ENCODE assay signal across 20 cellular contexts in the genomic region with DNA sequence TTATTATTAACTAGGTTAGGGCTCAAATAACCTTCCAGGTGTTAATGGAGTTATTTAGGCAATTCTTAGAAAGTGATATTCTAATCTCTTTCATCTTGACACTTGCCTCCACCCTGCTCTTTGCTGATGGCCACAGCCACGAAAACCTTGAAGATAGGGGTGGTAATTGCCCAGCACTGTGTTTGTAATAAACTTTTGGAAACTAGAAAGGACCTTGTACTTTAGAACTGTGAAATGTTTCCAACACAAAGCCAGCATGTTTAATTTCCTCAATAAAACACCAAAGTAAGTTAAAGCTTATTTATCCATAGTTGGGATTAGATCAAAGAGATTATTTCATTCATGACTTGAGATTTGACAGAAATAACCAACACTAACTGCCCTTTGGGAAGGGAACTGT.
DNase-seq lines count a peak whose midpoint lies in the region; ATAC-seq, FAIRE-seq and TF ChIP-seq lines count a peak whose summit lies in the region.
"Had no signal": no experiment of that assay in that cellular context is flagged by ENCODE, and none has a peak within 500 bp of the region (broad histone marks: within the 10 kb centered on the region; RNA-seq: fewer than 3 reads in every experiment).

No MANE protein-coding gene starts in this region.

- TF ChIP-seq CTCF in A549 (IDR thresholded peaks at IDR 0.05): no peak
- no peak for TF ChIP-seq CTCF in thyroid gland (IDR thresholded peaks at IDR 0.05)
- TF ChIP-seq CTCF in osteoblast (IDR thresholded peaks at IDR 0.05; ENCODE audit: extremely low read depth, low read depth, low read length): no peak

- no peak overlapping the region for H3K4me2 ChIP-seq in A549
- H3K4me2 ChIP-seq in osteoblast (ENCODE audit: insufficient read depth, low read length): no peak overlapping the region

- intact Hi-C loops in thyroid gland (cut with DNase I): no loop called here

- no peak for TF ChIP-seq EP300 in A549 (IDR thresholded peaks at IDR 0.05)

- TF ChIP-seq POLR2A in A549 (IDR thresholded peaks at IDR 0.05; ENCODE audit: low read length) (no peak), thyroid gland (IDR thresholded peaks at IDR 0.05) (no peak)

- H4K20me1 ChIP-seq in osteoblast (ENCODE audit: insufficient read depth, low read length): no peaks in the 10 kb centered on the region

- no peaks in the 10 kb centered on the region for H3K27me3 ChIP-seq in thyroid gland
- H3K27me3 ChIP-seq in osteoblast (ENCODE audit: insufficient read depth, low read length): peaks cover 4% of the 10 kb centered on the region
- H3K27me3 ChIP-seq: BE2C had no signal

- POLR2A ChIA-PET in A549 (lab: Yijun Ruan, JAX): no interaction called here

- H2AFZ ChIP-seq in osteoblast (ENCODE audit: low read length): no peak overlapping the region

- no peaks in the 10 kb centered on the region for H3K9me3 ChIP-seq in A549
- no peaks in the 10 kb centered on the region for H3K9me3 ChIP-seq in thyroid gland
- H3K9me3 ChIP-seq in osteoblast (ENCODE audit: low read depth, low read length): no peaks in the 10 kb centered on the region
- H3K9me3 ChIP-seq: BE2C, Caco-2 had no signal

- FAIRE-seq in A549 (lab: Jason Lieb, UNC) (peak; percentile 91), colon (lab: Jason Lieb, UNC) (peak; percentile 95)
- FAIRE-seq: D721Med, G401.6, GM12891, GM18507 had no signal

- ATAC-seq in A549: no peak
- peak; percentile 68 for ATAC-seq in left lobe of liver
- ATAC-seq in HG03139 (IDR thresholded peaks at IDR 0.05; ENCODE audit: unreplicated experiment): no peak
- no peak for ATAC-seq in HG03175 (IDR thresholded peaks at IDR 0.05; ENCODE audit: unreplicated experiment)
- ATAC-seq: HCT116 had no signal

- TF ChIP-seq RAD21 in A549 (conservative IDR thresholded peaks at IDR 0.05 in 1 of 2, IDR thresholded peaks at IDR 0.05 in 1 of 2): no peak

- H3K36me3 ChIP-seq in thyroid gland: peaks cover 6 to 7% of the 10 kb centered on the region in 2 donors
- no peaks in the 10 kb centered on the region for H3K36me3 ChIP-seq in osteoblast (ENCODE audit: insufficient read depth, low read length)
- H3K36me3 ChIP-seq: BE2C had no signal

- DNase-seq in A549 (ENCODE audit: low read depth in 1 of 2, low spot score in 1 of 2) (no peak), left lobe of liver (ENCODE audit: low spot score) (no peak), thyroid gland (no peak), osteoblast (ENCODE audit: insufficient read length, low spot score, missing footprints) (no peak)
- DNase-seq: ACHN; BE2C; C1 segment of cervical spinal cord; Caco-2; CD4-positive, alpha-beta T cell; GOT3; H7; HFFc6 had no signal

- H3K79me2 ChIP-seq in osteoblast (ENCODE audit: insufficient read depth, low read length): no peaks in the 10 kb centered on the region

- 18% methylated on average over 1 of the region's 1 CpG for WGBS in A549 (ENCODE audit: missing lambda C conversion rate)
- 91 to 95% methylated on average over 1 of the region's 1 CpG for WGBS in thyroid gland, 2 donors

- CTCF ChIA-PET in A549 (lab: Yijun Ruan, JAX): interaction anchor here (2.7 kb wide), 1 partner anchor 16 kb away, joined by 12 read pairs; no protein-coding TSS in a partner anchor

- H3K4me3 ChIP-seq in A549: no peak overlapping the region
- no peak overlapping the region for H3K4me3 ChIP-seq in thyroid gland (replicated peaks in 1 of 3)
- no peak overlapping the region for H3K4me3 ChIP-seq in osteoblast (ENCODE audit: insufficient read depth, low read length)

- H3K27ac ChIP-seq in A549 (no peak overlapping the region), thyroid gland (peak overlapping the region in 2 of 3 donors; percentile 34 to 50), osteoblast (ENCODE audit: low read depth, low read length) (no peak overlapping the region)

- H3K4me1 ChIP-seq in A549 (no peaks in the 10 kb centered on the region), thyroid gland (peaks cover 8 to 20% of the 10 kb centered on the region in 2 donors), osteoblast (ENCODE audit: insufficient read depth, low read length) (no peaks in the 10 kb centered on the region)
- H3K4me1 ChIP-seq: BE2C, Caco-2 had no signal

TF ChIP-seq in A549, 52 proteins besides CTCF, POLR2A, EP300 and RAD21:
- TF ChIP-seq KDM5A (IDR thresholded peaks at IDR 0.05) (no peak), CHD4 (IDR thresholded peaks at IDR 0.05; ENCODE audit: borderline replicate concordance) (no peak), EHMT2 (IDR thresholded peaks at IDR 0.05; ENCODE audit: low read depth) (no peak), HDAC2 (IDR thresholded peaks at IDR 0.05) (no peak)
- TF ChIP-seq, protein P1, sequence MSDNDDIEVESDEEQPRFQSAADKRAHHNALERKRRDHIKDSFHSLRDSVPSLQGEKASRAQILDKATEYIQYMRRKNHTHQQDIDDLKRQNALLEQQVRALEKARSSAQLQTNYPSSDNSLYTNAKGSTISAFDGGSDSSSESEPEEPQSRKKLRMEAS (IDR thresholded peaks at IDR 0.05): no peak

Comparison
In these comparisons a context has a peak if more than half of its experiments do, and no peak if none do; other contexts are left out.
1. H3K27ac ChIP-seq: peak in thyroid gland (2 of 3); none in A549 (0 of 2) and osteoblast (single experiment).